Comparison of ENCODE assay signal across 8 cellular contexts in the genomic region with DNA sequence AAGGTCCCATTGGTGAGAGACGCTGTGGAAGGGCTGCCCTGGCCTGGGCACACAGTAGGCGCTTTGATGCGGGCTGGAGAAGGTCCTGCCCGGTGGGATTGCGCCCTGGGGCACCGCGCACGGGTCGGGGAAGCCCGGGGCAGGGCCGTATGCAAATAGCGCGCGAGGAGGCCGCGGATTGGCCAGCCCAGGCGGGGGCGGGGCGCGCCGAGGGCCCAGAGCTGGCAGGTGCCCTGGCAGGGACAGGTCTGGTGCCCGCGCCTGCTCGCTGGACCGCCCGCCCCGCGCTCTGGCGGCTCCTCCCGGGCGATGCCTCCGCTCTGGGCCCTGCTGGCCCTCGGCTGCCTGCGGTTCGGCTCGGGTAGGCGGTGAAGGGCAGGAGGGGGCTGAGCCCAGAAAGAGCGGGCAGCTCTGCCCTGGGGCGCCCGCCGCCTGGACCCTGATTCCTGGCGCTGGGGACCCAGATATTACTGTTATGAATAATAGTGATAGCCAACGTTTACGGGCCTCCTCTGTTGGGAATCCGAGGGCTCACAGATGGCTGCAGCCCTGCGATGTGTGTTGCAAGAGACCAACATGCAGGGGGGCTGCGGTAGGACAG. TPM values are rescaled to one million over a fixed set of nuclear protein-coding genes. Genes with fewer than 3 reads are reported as not detected.
A peak's percentile ranks its signal among the peaks of the same experiment; 100 is the strongest.
DNase-seq lines count a peak whose midpoint lies in the region; ATAC-seq, FAIRE-seq and TF ChIP-seq lines count a peak whose summit lies in the region.

A gene (plus strand): TSS at position 245 of the 601 bp plus-strand sequence. CDS start 65 bp downstream, at position 310.

- peak within 1 kb of the TSS; percentile 24 for H3K4me3 ChIP-seq in BE2C (ENCODE audit: low read depth, low read length)
- no peak within 1 kb of the TSS for H3K4me3 ChIP-seq in endothelial cell of umbilical vein (replicated peaks in 1 of 3; ENCODE audit: insufficient read depth in 1 of 3, low read depth in 1 of 3, low read length in 3 of 3)
- peak within 1 kb of the TSS in 3 of 5 donors; percentile 8 to 56 (median 29) for H3K4me3 ChIP-seq in subcutaneous abdominal adipose tissue (ENCODE audit: low read depth in 1 of 5, low read length in 5 of 5)

- H3K27ac ChIP-seq in endothelial cell of umbilical vein (ENCODE audit: insufficient read depth, low read depth, low read length) (no peak within 1 kb of the TSS), subcutaneous abdominal adipose tissue (ENCODE audit: low read depth, low read length) (no peak within 1 kb of the TSS)

- TF ChIP-seq CTCF in BE2C (IDR thresholded peaks at IDR 0.05; ENCODE audit: low read depth, low read length), result no peak
- TF ChIP-seq CTCF in endothelial cell of umbilical vein (IDR thresholded peaks at IDR 0.05; ENCODE audit: extremely low read depth in 1 of 2, insufficient read depth in 1 of 2, low read depth in 1 of 2, low read length in 2 of 2), result no peak

- H3K79me2 ChIP-seq in endothelial cell of umbilical vein (ENCODE audit: control insufficient read depth, insufficient read depth, low read length), result no peaks in the 10 kb centered on the region

- TF ChIP-seq POLR2A in endothelial cell of umbilical vein (IDR thresholded peaks at IDR 0.05; ENCODE audit: low read depth, low read length), result no peak

- peaks cover 14% of the 10 kb centered on the region for H3K4me1 Mint-ChIP-seq in activated CD8-positive, alpha-beta T cell treated with anti-CD3 and anti-CD28 coated beads, Interleukin-2, amount 10 ng/mL, durations not matched to agents 7 days and 5 days (ENCODE audit: low read depth)
- no peaks in the 10 kb centered on the region for H3K4me1 Mint-ChIP-seq in natural killer cell treated with Interleukin-12 subunit alpha and Interleukin-12 subunit beta and Interleukin-15 and Interleukin-18, amount 100 ng/mL, for 72 hours (ENCODE audit: low read depth in 2 of 2)

- no TSS peak for BruUV-seq in endothelial cell of umbilical vein (replicated peaks; lab: Mats Ljungman, UMichigan)

- DNase-seq in BE2C (peak; percentile 83), M059J (ENCODE audit: low read depth) (peak; percentile 41), endothelial cell of umbilical vein (ENCODE audit: low read depth, low spot score) (peak; percentile 30)
- DNase-seq in activated CD8-positive, alpha-beta T cell treated with anti-CD3 and anti-CD28 coated beads, Interleukin-2, amount 10 ng/mL, durations not matched to agents 7 days and 5 days, result peak; percentile 36
- DNase-seq in natural killer cell treated with Interleukin-12 subunit alpha and Interleukin-12 subunit beta and Interleukin-15 and Interleukin-18, amount 100 ng/mL, for 72 hours (ENCODE audit: low spot score), result no peak

- H3K27me3 ChIP-seq in BE2C (no peaks in the 10 kb centered on the region), endothelial cell of umbilical vein (ENCODE audit: control insufficient read depth in 2 of 2, insufficient read depth in 2 of 2, low read length in 2 of 2) (peaks cover 12 to 28% of the 10 kb centered on the region in 2 experiments), subcutaneous abdominal adipose tissue (ENCODE audit: control insufficient read depth in 5 of 5, insufficient read depth in 4 of 5, low read length in 5 of 5) (peaks cover 12 to 30% (median 15%) of the 10 kb centered on the region in 5 donors)

- peak; percentile 89 for ATAC-seq in activated CD8-positive, alpha-beta T cell treated with anti-CD3 and anti-CD28 coated beads, Interleukin-2, amount 10 ng/mL, durations not matched to agents 7 days and 5 days
- peak; percentile 88 to 93 for ATAC-seq in natural killer cell treated with Interleukin-12 subunit alpha and Interleukin-12 subunit beta and Interleukin-15 and Interleukin-18, amount 100 ng/mL, for 72 hours
- no peak for ATAC-seq in GM21723 (IDR thresholded peaks at IDR 0.05; ENCODE audit: unreplicated experiment)
- no peak for ATAC-seq in HG03175 (IDR thresholded peaks at IDR 0.05; ENCODE audit: unreplicated experiment)

- H3K9me3 Mint-ChIP-seq in activated CD8-positive, alpha-beta T cell treated with anti-CD3 and anti-CD28 coated beads, Interleukin-2, amount 10 ng/mL, durations not matched to agents 7 days and 5 days (ENCODE audit: insufficient read depth), result no peaks in the 10 kb centered on the region
- no peaks in the 10 kb centered on the region for H3K9me3 Mint-ChIP-seq in natural killer cell treated with Interleukin-12 subunit alpha and Interleukin-12 subunit beta and Interleukin-15 and Interleukin-18, amount 100 ng/mL, for 72 hours

- H4K20me1 ChIP-seq in endothelial cell of umbilical vein (replicated peaks; ENCODE audit: control insufficient read depth, extremely low read depth, insufficient read depth, low read length), result no peaks in the 10 kb centered on the region

- no peaks in the 10 kb centered on the region for H3K36me3 ChIP-seq in BE2C
- H3K36me3 ChIP-seq in endothelial cell of umbilical vein (ENCODE audit: control insufficient read depth in 2 of 2, extremely low read depth in 1 of 2, insufficient read depth in 2 of 2, low read length in 2 of 2), result no peaks in the 10 kb centered on the region
- H3K36me3 ChIP-seq in subcutaneous abdominal adipose tissue (ENCODE audit: control insufficient read depth in 5 of 5, insufficient read depth in 5 of 5, low read length in 5 of 5), result no peaks in the 10 kb centered on the region

- peak within 1 kb of the TSS; percentile 42 for H3K4me2 ChIP-seq in endothelial cell of umbilical vein (ENCODE audit: insufficient read depth, low read length)

- CTCF ChIA-PET in activated CD8-positive, alpha-beta T cell treated with anti-CD3 and anti-CD28 coated beads, Interleukin-2, amount 10 ng/mL, durations not matched to agents 7 days and 5 days (lab: Charles Lee), result no interaction called here
- CTCF ChIA-PET in endothelial cell of umbilical vein (lab: Charles Lee), result no interaction called here

- no peak within 1 kb of the TSS for H3K9ac ChIP-seq in endothelial cell of umbilical vein (replicated peaks; ENCODE audit: extremely low read depth, insufficient read depth, low read length)
- peak within 1 kb of the TSS in 2 of 5 donors; percentile 39 to 41 for H3K9ac ChIP-seq in subcutaneous abdominal adipose tissue (ENCODE audit: low read length in 5 of 5)

- H3K9me3 ChIP-seq in BE2C, result no peaks in the 10 kb centered on the region
- no peaks in the 10 kb centered on the region for H3K9me3 ChIP-seq in endothelial cell of umbilical vein (replicated peaks; ENCODE audit: control insufficient read depth, insufficient read depth, low read length)
- H3K9me3 ChIP-seq in subcutaneous abdominal adipose tissue (ENCODE audit: control insufficient read depth in 5 of 5, low read length in 5 of 5), result no peaks in the 10 kb centered on the region

- H3K36me3 Mint-ChIP-seq in activated CD8-positive, alpha-beta T cell treated with anti-CD3 and anti-CD28 coated beads, Interleukin-2, amount 10 ng/mL, durations not matched to agents 7 days and 5 days (ENCODE audit: low read depth), result no peaks in the 10 kb centered on the region
- no peaks in the 10 kb centered on the region for H3K36me3 Mint-ChIP-seq in natural killer cell treated with Interleukin-12 subunit alpha and Interleukin-12 subunit beta and Interleukin-15 and Interleukin-18, amount 100 ng/mL, for 72 hours

- H3K27me3 Mint-ChIP-seq in activated CD8-positive, alpha-beta T cell treated with anti-CD3 and anti-CD28 coated beads, Interleukin-2, amount 10 ng/mL, durations not matched to agents 7 days and 5 days (ENCODE audit: low read depth), result peaks cover 38% of the 10 kb centered on the region
- peaks cover 33 to 41% of the 10 kb centered on the region in 2 donors for H3K27me3 Mint-ChIP-seq in natural killer cell treated with Interleukin-12 subunit alpha and Interleukin-12 subunit beta and Interleukin-15 and Interleukin-18, amount 100 ng/mL, for 72 hours

- no peaks in the 10 kb centered on the region for H3K4me1 ChIP-seq in BE2C
- peaks cover 7% of the 10 kb centered on the region for H3K4me1 ChIP-seq in endothelial cell of umbilical vein (ENCODE audit: control insufficient read depth, extremely low read depth, insufficient read depth, low read length)
- peaks cover 0 to 24% (median 10%) of the 10 kb centered on the region in 5 donors for H3K4me1 ChIP-seq in subcutaneous abdominal adipose tissue (ENCODE audit: control insufficient read depth in 5 of 5, insufficient read depth in 5 of 5, low read length in 5 of 5)

- H3K27ac Mint-ChIP-seq in activated CD8-positive, alpha-beta T cell treated with anti-CD3 and anti-CD28 coated beads, Interleukin-2, amount 10 ng/mL, durations not matched to agents 7 days and 5 days, result no peak within 1 kb of the TSS
- H3K27ac Mint-ChIP-seq in natural killer cell treated with Interleukin-12 subunit alpha and Interleukin-12 subunit beta and Interleukin-15 and Interleukin-18, amount 100 ng/mL, for 72 hours, result no peak within 1 kb of the TSS

- POLR2A ChIA-PET in activated CD8-positive, alpha-beta T cell treated with anti-CD3 and anti-CD28 coated beads, Interleukin-2, amount 10 ng/mL, durations not matched to agents 7 days and 5 days (lab: Charles Lee), result no interaction called here
- POLR2A ChIA-PET in endothelial cell of umbilical vein (lab: Charles Lee), result no interaction called here

- no peak for FAIRE-seq in endothelial cell of umbilical vein (lab: Jason Lieb, UNC)

- intact Hi-C loops in endothelial cell of umbilical vein (cut with micrococcal nuclease), result no loop called here

- dilution Hi-C loops in endothelial cell of umbilical vein (cut with MboI; ENCODE audit: extremely low pct_ligation_motif_present, low sequenced_read_pairs), result no loop called here

- H3K9me1 ChIP-seq in endothelial cell of umbilical vein (replicated peaks; ENCODE audit: control insufficient read depth, extremely low read depth, insufficient read depth, low read length), result no peaks in the 10 kb centered on the region

- H3K4me3 Mint-ChIP-seq in activated CD8-positive, alpha-beta T cell treated with anti-CD3 and anti-CD28 coated beads, Interleukin-2, amount 10 ng/mL, durations not matched to agents 7 days and 5 days, result no peak within 1 kb of the TSS
- H3K4me3 Mint-ChIP-seq in natural killer cell treated with Interleukin-12 subunit alpha and Interleukin-12 subunit beta and Interleukin-15 and Interleukin-18, amount 100 ng/mL, for 72 hours, result no peak within 1 kb of the TSS

- peak within 1 kb of the TSS; percentile 54 for H2AFZ ChIP-seq in endothelial cell of umbilical vein (ENCODE audit: low read depth, low read length)

RNA-seq across cellular contexts. Expression of the gene that starts here (rescaled TPM):
- not detected for polyA plus RNA-seq in BE2C (2012; ENCODE audit: insufficient read depth, insufficient read length, low read depth)
- total RNA-seq in M059J (2014; rRNA removed; shearing (Covaris generic)), result not detected in 2 replicates
- not detected for total RNA-seq in activated CD8-positive, alpha-beta T cell treated with anti-CD3 and anti-CD28 coated beads, Interleukin-2, amount 10 ng/mL, durations not matched to agents 7 days and 5 days
- total RNA-seq in endothelial cell of umbilical vein, result not detected in 2 replicates
- not detected in 2 replicates for polyA plus RNA-seq in endothelial cell of umbilical vein
- polyA plus RNA-seq in endothelial cell of umbilical vein (2011; cell fraction: cytosol; rRNA removed), result not detected in 2 replicates
- not detected in 2 replicates for polyA plus RNA-seq in endothelial cell of umbilical vein (2011; cell fraction: nucleus; rRNA removed)
- polyA plus RNA-seq in endothelial cell of umbilical vein (2012), result not detected in 2 replicates
- polyA minus RNA-seq in endothelial cell of umbilical vein, result not detected in 2 replicates
- not detected for polyA minus RNA-seq in endothelial cell of umbilical vein (2011; cell fraction: cytosol; rRNA and poly(A)+ RNA removed)
- polyA minus RNA-seq in endothelial cell of umbilical vein (2011; cell fraction: nucleus; rRNA and poly(A)+ RNA removed), result not detected in 2 replicates
- total RNA-seq in natural killer cell treated with Interleukin-12 subunit alpha and Interleukin-12 subunit beta and Interleukin-15 and Interleukin-18, amount 100 ng/mL, for 72 hours, result not detected

Comparison
In these comparisons a context has a peak if more than half of its experiments do, and no peak if none do; other contexts are left out.
1. Peak in DNase-seq in M059J; RNA of the gene not detected or under 1 TPM.
2. Peak in DNase-seq and ATAC-seq in activated CD8-positive, alpha-beta T cell treated with anti-CD3 and anti-CD28 coated beads, Interleukin-2, amount 10 ng/mL, durations not matched to agents 7 days and 5 days; RNA of the gene not detected or under 1 TPM.
3. Peak in DNase-seq and H3K4me2 ChIP-seq in endothelial cell of umbilical vein; RNA of the gene not detected or under 1 TPM.
4. Peak in ATAC-seq in natural killer cell treated with Interleukin-12 subunit alpha and Interleukin-12 subunit beta and Interleukin-15 and Interleukin-18, amount 100 ng/mL, for 72 hours; RNA of the gene not detected or under 1 TPM.
5. H3K4me3 ChIP-seq: peak in BE2C (single experiment) and subcutaneous abdominal adipose tissue (3 of 5); none in endothelial cell of umbilical vein (0 of 3).